In genomic region chr1:89080068-89080467, GRCh38 we compare ENCODE assay signal across 1 cellular context. TPM values are rescaled to one million over a fixed set of nuclear protein-coding genes. Genes with fewer than 3 reads are reported as not detected.
"Had no signal": no experiment of that assay in that cellular context is flagged by ENCODE, and none has a peak within 500 bp of the region (broad histone marks: within the 10 kb centered on the region; RNA-seq: fewer than 3 reads in every experiment).

No MANE protein-coding gene starts in this region.

RNA-seq across cellular contexts. Expression of gene GBP1, which starts 15.1 kb away (rescaled TPM):
- total RNA-seq: OCI-LY7 had no signal

RNA-seq across cellular contexts. Expression of gene GBP2, which starts 45.8 kb away (rescaled TPM):
- total RNA-seq: OCI-LY7 had no signal
